In the genomic region with DNA sequence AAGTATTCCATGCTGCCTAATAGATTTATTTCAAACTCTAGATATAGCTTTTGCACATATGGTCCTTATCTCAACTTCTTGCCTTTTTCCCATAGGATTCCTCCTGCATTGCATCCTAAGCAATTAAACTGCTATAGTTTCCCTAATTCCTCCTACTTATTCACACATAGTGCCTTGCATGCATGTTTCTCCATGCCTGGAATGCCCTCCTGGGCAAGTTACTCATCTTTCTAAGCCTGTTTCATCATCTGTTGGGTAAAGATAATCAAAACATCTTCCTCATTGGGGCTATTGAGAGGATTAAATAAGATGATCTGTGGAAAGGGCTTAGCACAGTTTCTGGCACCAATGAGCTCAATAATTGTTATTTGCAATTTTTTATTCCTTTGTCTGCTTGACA, we compare ENCODE assay signal across 29 cellular contexts.
DNase-seq lines count a peak whose midpoint lies in the region; ATAC-seq and TF ChIP-seq lines count a peak whose summit lies in the region.
"Had no signal": no experiment of that assay in that cellular context is flagged by ENCODE, and none has a peak within 500 bp of the region (broad histone marks: within the 10 kb centered on the region; RNA-seq: fewer than 3 reads in every experiment).

No MANE protein-coding gene starts in this region.

- no peaks in the 10 kb centered on the region for H3K9me3 ChIP-seq in RWPE2 (ENCODE audit: severe bottlenecking)
- H3K9me3 ChIP-seq in trophoblast cell (ENCODE audit: insufficient read depth, low read depth, low read length) = no peaks in the 10 kb centered on the region
- H3K9me3 ChIP-seq: BLaER1 treated with 17β-estradiol and CSF1 and Interleukin-3, amounts not matched to agents 10 nM and 100 nM; heart left ventricle; prostate gland; SK-N-SH; transverse colon had no signal

- no peak overlapping the region for H4K8ac ChIP-seq in trophoblast cell (ENCODE audit: low read depth, low read length)

- TF ChIP-seq CTCF in RWPE2 (IDR thresholded peaks at IDR 0.05; ENCODE audit: poor library complexity, severe bottlenecking) (no peak), GM10266 (IDR thresholded peaks at IDR 0.05; ENCODE audit: control insufficient read depth, insufficient read depth, low read depth, missing control alignments) (no peak)

- no peaks in the 10 kb centered on the region for H3K9me3 Mint-ChIP-seq in activated CD4-positive, alpha-beta T cell treated with anti-CD3 and anti-CD28 coated beads, Interleukin-2, amount 10 ng/mL, durations not matched to agents 7 days and 5 days
- H3K9me3 Mint-ChIP-seq: activated CD4-positive, alpha-beta memory T cell treated with anti-CD3 and anti-CD28 coated beads, Interleukin-2, amount 10 ng/mL, durations not matched to agents 7 days and 5 days; activated T-helper 1 cell treated with anti-CD3 and anti-CD28 coated beads, Interleukin-12 subunit alpha, Interleukin-12 subunit beta, Interleukin-2, Interleukin-4 antibody, amounts not matched to agents 30 ng/mL and 10 ng/mL and 1 ng/mL, durations not matched to agents 14 hours and 24 hours and 36 hours; T-helper 1 cell treated with Interleukin-12 subunit alpha and Interleukin-12 subunit beta and Interleukin-4 antibody, amounts not matched to agents 30 μg/mL and 1 μg/mL, for 36 hours had no signal

- no peaks in the 10 kb centered on the region for H3K79me2 ChIP-seq in trophoblast cell (ENCODE audit: control insufficient read depth, insufficient read depth, low read length, poor library complexity)

- peak; percentile 79 for ATAC-seq in RWPE2 (ENCODE audit: low read depth)
- ATAC-seq: heart left ventricle; naive thymus-derived CD4-positive, alpha-beta T cell; sciatic nerve had no signal

- H2BK5ac ChIP-seq in trophoblast cell (ENCODE audit: low read depth, low read length, poor library complexity) = no peak overlapping the region

- H3K27me3 Mint-ChIP-seq in activated CD4-positive, alpha-beta T cell treated with anti-CD3 and anti-CD28 coated beads, Interleukin-2, amount 10 ng/mL, durations not matched to agents 7 days and 5 days = no peaks in the 10 kb centered on the region
- H3K27me3 Mint-ChIP-seq: activated CD4-positive, alpha-beta memory T cell treated with anti-CD3 and anti-CD28 coated beads, Interleukin-2, amount 10 ng/mL, durations not matched to agents 7 days and 5 days had no signal

- H3K27me3 ChIP-seq in RWPE2 (ENCODE audit: insufficient read depth, poor library complexity, severe bottlenecking) (no peaks in the 10 kb centered on the region), trophoblast cell (ENCODE audit: insufficient read depth, low read length) (no peaks in the 10 kb centered on the region)
- H3K27me3 ChIP-seq: BLaER1 treated with 17β-estradiol and CSF1 and Interleukin-3, amounts not matched to agents 10 nM and 100 nM; heart left ventricle; transverse colon had no signal

- H3K79me1 ChIP-seq in trophoblast cell (ENCODE audit: low read length) = no peaks in the 10 kb centered on the region

- no peaks in the 10 kb centered on the region for H3K4me1 Mint-ChIP-seq in activated CD4-positive, alpha-beta T cell treated with anti-CD3 and anti-CD28 coated beads, Interleukin-2, amount 10 ng/mL, durations not matched to agents 7 days and 5 days
- H3K4me1 Mint-ChIP-seq: activated CD4-positive, alpha-beta memory T cell treated with anti-CD3 and anti-CD28 coated beads, Interleukin-2, amount 10 ng/mL, durations not matched to agents 7 days and 5 days; IgD-negative memory B cell; naive thymus-derived CD4-positive, alpha-beta T cell had no signal

- no peak overlapping the region for H3K14ac ChIP-seq in trophoblast cell (ENCODE audit: low read length)

- no peak overlapping the region for H4K12ac ChIP-seq in trophoblast cell (ENCODE audit: low read depth, low read length)

- no peak overlapping the region for H3K4me3 Mint-ChIP-seq in activated CD4-positive, alpha-beta T cell treated with anti-CD3 and anti-CD28 coated beads, Interleukin-2, amount 10 ng/mL, durations not matched to agents 7 days and 5 days
- H3K4me3 Mint-ChIP-seq: activated CD4-positive, alpha-beta memory T cell treated with anti-CD3 and anti-CD28 coated beads, Interleukin-2, amount 10 ng/mL, durations not matched to agents 7 days and 5 days; activated T-helper 1 cell treated with anti-CD3 and anti-CD28 coated beads, Interleukin-12 subunit alpha, Interleukin-12 subunit beta, Interleukin-2, Interleukin-4 antibody, amounts not matched to agents 30 ng/mL and 10 ng/mL and 1 ng/mL, durations not matched to agents 14 hours and 24 hours and 36 hours; IgD-negative memory B cell; naive thymus-derived CD4-positive, alpha-beta T cell; T-helper 1 cell treated with Interleukin-12 subunit alpha and Interleukin-12 subunit beta and Interleukin-4 antibody, amounts not matched to agents 30 μg/mL and 1 μg/mL, for 36 hours had no signal

- H2BK120ac ChIP-seq in trophoblast cell (ENCODE audit: insufficient read depth, low read length, poor library complexity) = no peak overlapping the region

- no peak overlapping the region for H2BK12ac ChIP-seq in trophoblast cell (ENCODE audit: low read length)

- POLR2A ChIA-PET in activated CD4-positive, alpha-beta T cell treated with anti-CD3 and anti-CD28 coated beads, Interleukin-2, amount 10 ng/mL, durations not matched to agents 7 days and 5 days (lab: Charles Lee) = no interaction called here

- no peak overlapping the region for H3K27ac Mint-ChIP-seq in activated CD4-positive, alpha-beta T cell treated with anti-CD3 and anti-CD28 coated beads, Interleukin-2, amount 10 ng/mL, durations not matched to agents 7 days and 5 days
- H3K27ac Mint-ChIP-seq: activated CD4-positive, alpha-beta memory T cell treated with anti-CD3 and anti-CD28 coated beads, Interleukin-2, amount 10 ng/mL, durations not matched to agents 7 days and 5 days; activated T-helper 1 cell treated with anti-CD3 and anti-CD28 coated beads, Interleukin-12 subunit alpha, Interleukin-12 subunit beta, Interleukin-2, Interleukin-4 antibody, amounts not matched to agents 30 ng/mL and 10 ng/mL and 1 ng/mL, durations not matched to agents 14 hours and 24 hours and 36 hours; IgD-negative memory B cell; naive thymus-derived CD4-positive, alpha-beta T cell; T-helper 1 cell treated with Interleukin-12 subunit alpha and Interleukin-12 subunit beta and Interleukin-4 antibody, amounts not matched to agents 30 μg/mL and 1 μg/mL, for 36 hours had no signal

- H2AK5ac ChIP-seq in trophoblast cell (ENCODE audit: low read length) = no peak overlapping the region

- no peaks in the 10 kb centered on the region for H3K36me3 Mint-ChIP-seq in activated CD4-positive, alpha-beta T cell treated with anti-CD3 and anti-CD28 coated beads, Interleukin-2, amount 10 ng/mL, durations not matched to agents 7 days and 5 days (ENCODE audit: low read depth)
- H3K36me3 Mint-ChIP-seq: IgD-negative memory B cell; naive thymus-derived CD4-positive, alpha-beta T cell had no signal

- no peak overlapping the region for H3K4ac ChIP-seq in trophoblast cell (ENCODE audit: low read depth, low read length)

- intact Hi-C loops in head of caudate nucleus (cut with DNase I) = no loop called here

- CTCF ChIA-PET in activated CD4-positive, alpha-beta T cell treated with anti-CD3 and anti-CD28 coated beads, Interleukin-2, amount 10 ng/mL, durations not matched to agents 7 days and 5 days (lab: Charles Lee) = no interaction called here

- no peak overlapping the region for H3K4me2 ChIP-seq in trophoblast cell (ENCODE audit: low read length)
- H3K4me2 ChIP-seq: BLaER1 treated with 17β-estradiol and CSF1 and Interleukin-3, amounts not matched to agents 10 nM and 100 nM; SK-N-SH had no signal

- no peak overlapping the region for H4K91ac ChIP-seq in trophoblast cell (ENCODE audit: low read depth, low read length)

- H3K36me3 ChIP-seq in RWPE2 (ENCODE audit: low read depth) (no peaks in the 10 kb centered on the region), trophoblast cell (ENCODE audit: control insufficient read depth in 1 of 2, insufficient read depth in 2 of 2, low read length in 2 of 2) (no peaks in the 10 kb centered on the region)
- H3K36me3 ChIP-seq: BLaER1 treated with 17β-estradiol and CSF1 and Interleukin-3, amounts not matched to agents 10 nM and 100 nM; heart left ventricle; prostate gland; transverse colon had no signal

- H3K9ac ChIP-seq in trophoblast cell (ENCODE audit: low read length) = no peak overlapping the region
- H3K9ac ChIP-seq: BLaER1 treated with 17β-estradiol and CSF1 and Interleukin-3, amounts not matched to agents 10 nM and 100 nM; SK-N-SH had no signal

- H3K4me3 ChIP-seq in RWPE2 (ENCODE audit: severe bottlenecking) (no peak overlapping the region), trophoblast cell (ENCODE audit: low read depth, low read length) (no peak overlapping the region)
- H3K4me3 ChIP-seq: BLaER1 treated with 17β-estradiol and CSF1 and Interleukin-3, amounts not matched to agents 10 nM and 100 nM; heart left ventricle; prostate gland; transverse colon had no signal

- H3K18ac ChIP-seq in trophoblast cell (ENCODE audit: low read length) = no peak overlapping the region

- H3K27ac ChIP-seq in RWPE2 (ENCODE audit: poor library complexity, severe bottlenecking) = no peak overlapping the region
- no peak overlapping the region for H3K27ac ChIP-seq in trophoblast cell (ENCODE audit: low read depth, low read length)
- H3K27ac ChIP-seq: BLaER1 treated with 17β-estradiol and CSF1 and Interleukin-3, amounts not matched to agents 10 nM and 100 nM; heart left ventricle; prostate gland; transverse colon had no signal

- no peak overlapping the region for H2AFZ ChIP-seq in trophoblast cell (ENCODE audit: insufficient read depth, low read length, poor library complexity)

- DNase-seq in ELR (ENCODE audit: low read depth) = peak; percentile 20
- DNase-seq in RWPE2 (ENCODE audit: low spot score) = no peak
- DNase-seq in fibroblast of gingiva (ENCODE audit: low read depth) = peak; percentile 43
- DNase-seq in trophoblast cell = peak; percentile 18 to 62
- no peak for DNase-seq in activated CD4-positive, alpha-beta T cell treated with anti-CD3 and anti-CD28 coated beads for 4 hours
- no peak for DNase-seq in activated CD4-positive, alpha-beta T cell treated with anti-CD3 and anti-CD28 coated beads, Interleukin-2, amount 10 ng/mL, durations not matched to agents 7 days and 5 days
- DNase-seq in GM10266 (ENCODE audit: extremely low spot score) = no peak
- no peak for DNase-seq in head of caudate nucleus
- DNase-seq: activated CD4-positive, alpha-beta memory T cell treated with anti-CD3 and anti-CD28 coated beads, Interleukin-2, amount 10 ng/mL, durations not matched to agents 7 days and 5 days; activated CD4-positive, CD25-positive, alpha-beta regulatory T cell treated with anti-CD3 and anti-CD28 coated beads, Interleukin-2, amount 50 U/mL, for 72 hours; activated CD8-positive, alpha-beta memory T cell treated with anti-CD3 and anti-CD28 coated beads, Interleukin-2, amount 50 U/mL, for 4 hours; activated naive CD4-positive, alpha-beta T cell treated with Interleukin-2 at 50 U/mL for 16 hours; COR-L47; DMS53; GF-D8; heart left ventricle; naive thymus-derived CD4-positive, alpha-beta T cell; NCI-H1092 treated with DMSO at 0.1 percent for 48 hours; NCI-H187 treated with DMSO at 0.1 percent for 48 hours; OCI-M1; SK-N-SH; stimulated activated CD4-positive, alpha-beta T cell treated with anti-CD3 and anti-CD28 coated beads, Interleukin-4, amount 100 ng/mL, for 4 hours; transverse colon had no signal

- H3K4me1 ChIP-seq in RWPE2 (ENCODE audit: insufficient read depth, poor library complexity, severe bottlenecking) (peaks cover 20% of the 10 kb centered on the region), trophoblast cell (ENCODE audit: control insufficient read depth in 1 of 2, insufficient read depth in 2 of 2, low read length in 2 of 2) (peaks cover 0 to 2% of the 10 kb centered on the region in 2 experiments)
- H3K4me1 ChIP-seq: BLaER1 treated with 17β-estradiol and CSF1 and Interleukin-3, amounts not matched to agents 10 nM and 100 nM; heart left ventricle; prostate gland; transverse colon had no signal

- H3K23ac ChIP-seq in trophoblast cell (ENCODE audit: low read length) = no peak overlapping the region

Comparison
In these comparisons a context has a peak if more than half of its experiments do, and no peak if none do; other contexts are left out.
1. DNase-seq: peak in ELR (single experiment), fibroblast of gingiva (single experiment) and trophoblast cell (2 of 2); none in RWPE2 (single experiment), activated CD4-positive, alpha-beta T cell treated with anti-CD3 and anti-CD28 coated beads for 4 hours (0 of 2), activated CD4-positive, alpha-beta T cell treated with anti-CD3 and anti-CD28 coated beads, Interleukin-2, amount 10 ng/mL, durations not matched to agents 7 days and 5 days (single experiment), GM10266 (single experiment) and head of caudate nucleus (0 of 42).